8 cellular contexts compared by ENCODE assay signal in genomic region chr1:51237714-51238403, GRCh38. TPM values are rescaled to one million over a fixed set of nuclear protein-coding genes. Genes with fewer than 3 reads are reported as not detected.
A peak's percentile ranks its signal among the peaks of the same experiment; 100 is the strongest.
DNase-seq lines count a peak whose midpoint lies in the region; ATAC-seq, FAIRE-seq and TF ChIP-seq lines count a peak whose summit lies in the region.

No MANE protein-coding gene starts in this region.

- no peak for TF ChIP-seq EP300 in upper lobe of left lung (IDR thresholded peaks at IDR 0.05)

- H3K4me3 ChIP-seq in adrenal gland (peak overlapping the region in 2 of 4 donors; percentile 21 to 73), kidney (ENCODE audit: low read length in 2 of 2) (peak overlapping the region; percentile 90 to 99), upper lobe of left lung (peak overlapping the region in 3 of 4 donors; percentile 80 to 93 (median 91))

- 5 to 19% (median 12%) methylated on average over 8 of the region's 8 CpGs for WGBS in adrenal gland, 4 donors
- 24 to 29% methylated on average over 8 of the region's 8 CpGs for WGBS in upper lobe of left lung, 2 donors

- H3K9ac ChIP-seq in kidney (ENCODE audit: low read length in 2 of 2), result peak overlapping the region; percentile 41 to 73

- FAIRE-seq in kidney (lab: Jason Lieb, UNC), result no peak

- H3K4me1 ChIP-seq in adrenal gland (replicated peaks in 1 of 2), result peaks cover 14 to 66% of the 10 kb centered on the region in 2 donors
- peaks cover 12 to 16% of the 10 kb centered on the region in 2 donors for H3K4me1 ChIP-seq in kidney (ENCODE audit: control insufficient read depth in 1 of 2, insufficient read depth in 1 of 2, low read depth in 1 of 2, low read length in 2 of 2)
- H3K4me1 ChIP-seq in upper lobe of left lung, result peaks cover 29 to 58% (median 39%) of the 10 kb centered on the region in 4 donors

- peak; percentile 35 for DNase-seq in activated CD8-positive, alpha-beta memory T cell treated with anti-CD3 and anti-CD28 coated beads for 24 hours
- no peak for DNase-seq in activated CD8-positive, alpha-beta memory T cell treated with anti-CD3 and anti-CD28 coated beads, Interleukin-2, amount 50 U/mL, for 48 hours
- no peak for DNase-seq in adrenal gland
- no peak for DNase-seq in kidney
- DNase-seq in upper lobe of left lung, result no peak

- H3K27me3 ChIP-seq in adrenal gland (no peaks in the 10 kb centered on the region), upper lobe of left lung (no peaks in the 10 kb centered on the region)

- no peak for ATAC-seq in upper lobe of left lung (ENCODE audit: low FRiP score in 2 of 2)
- ATAC-seq in GM21737 (IDR thresholded peaks at IDR 0.05; ENCODE audit: unreplicated experiment), result no peak
- no peak for ATAC-seq in GM19397 (IDR thresholded peaks at IDR 0.05; ENCODE audit: unreplicated experiment)
- no peak for ATAC-seq in GM21717 (IDR thresholded peaks at IDR 0.05; ENCODE audit: unreplicated experiment)

- H3K9me3 ChIP-seq in adrenal gland (replicated peaks in 1 of 3), result no peaks in the 10 kb centered on the region
- no peaks in the 10 kb centered on the region for H3K9me3 ChIP-seq in kidney (ENCODE audit: control insufficient read depth in 1 of 2, low read length in 2 of 2)
- H3K9me3 ChIP-seq in upper lobe of left lung, result no peaks in the 10 kb centered on the region

- H3K36me3 ChIP-seq in adrenal gland (replicated peaks in 1 of 2) (no peaks in the 10 kb centered on the region), kidney (ENCODE audit: control insufficient read depth in 1 of 2, insufficient read depth in 2 of 2, low read length in 2 of 2) (no peaks in the 10 kb centered on the region), upper lobe of left lung (no peaks in the 10 kb centered on the region)

- intact Hi-C loops in adrenal gland (cut with DNase I), result loop anchor here in 1 of 2 donors (10.0 kb wide), 1 partner anchor 57 kb away; no protein-coding TSS in a partner anchor
- intact Hi-C loops in kidney (cut with DNase I), result no loop called here

- peak overlapping the region in 4 of 5 donors; percentile 33 to 98 (median 84) for H3K27ac ChIP-seq in adrenal gland
- peak overlapping the region; percentile 73 to 95 for H3K27ac ChIP-seq in kidney (ENCODE audit: low read depth in 2 of 2, low read length in 2 of 2)
- H3K27ac ChIP-seq in upper lobe of left lung, result peak overlapping the region in 3 of 4 donors; percentile 11 to 97 (median 88)

- TF ChIP-seq CTCF in adrenal gland (IDR thresholded peaks at IDR 0.05) (no peak), kidney (IDR thresholded peaks at IDR 0.05; ENCODE audit: borderline replicate concordance, extremely low read depth, insufficient read depth) (no peak), upper lobe of left lung (IDR thresholded peaks at IDR 0.05) (no peak)

- TF ChIP-seq POLR2A in adrenal gland (IDR thresholded peaks at IDR 0.05), result peak in 1 of 2 donors; percentile 4
- no peak for TF ChIP-seq POLR2A in upper lobe of left lung (IDR thresholded peaks at IDR 0.05)

RNA-seq across cellular contexts. Expression of gene RNF11, which starts 1.8 kb away (rescaled TPM):
- total RNA-seq in adrenal gland, result 100 to 1,000 TPM in 6 of 8 donors, 10 to 100 TPM in 2; 70.3 to 140 (median 121) TPM
- polyA plus RNA-seq in adrenal gland, result 100 to 1,000 TPM in 1 of 3 donors, 10 to 100 TPM in 2; 32.6 to 142 (median 49.0) TPM
- total RNA-seq in kidney, result 105 TPM
- polyA plus RNA-seq in kidney (ENCODE audit: insufficient read depth, low read depth, low replicate concordance), result 62.5 TPM
- 100 to 1,000 TPM in 1 of 6 donors, 10 to 100 TPM in 5; 26.2 to 125 (median 78.8) TPM for total RNA-seq in upper lobe of left lung
